ENCODE assay signal across 17 cellular contexts in genomic region chr5:14569948-14570691, GRCh38.
"Had no signal": no experiment of that assay in that cellular context is flagged by ENCODE, and none has a peak within 500 bp of the region (broad histone marks: within the 10 kb centered on the region; RNA-seq: fewer than 3 reads in every experiment).

No MANE protein-coding gene starts in this region.

- FAIRE-seq: frontal cortex had no signal

- ATAC-seq: activated CD8-positive, alpha-beta T cell treated with anti-CD3 and anti-CD28 coated beads, Interleukin-2, amount 10 ng/mL, durations not matched to agents 7 days and 5 days; heart left ventricle; left cardiac atrium; lower lobe of right lung; sciatic nerve; stimulated activated naive CD8-positive, alpha-beta T cell treated with anti-CD3 and anti-CD28 coated beads, Interleukin-15, amount 100 ng/mL, for 72 hours had no signal

- H3K4me3 ChIP-seq: heart left ventricle, lower lobe of right lung, upper lobe of left lung had no signal

- H3K27ac ChIP-seq: heart left ventricle, lower lobe of right lung, upper lobe of left lung had no signal

- H3K4me1 Mint-ChIP-seq: activated CD4-positive, alpha-beta T cell treated with anti-CD3 and anti-CD28 coated beads, Interleukin-2, amount 10 ng/mL, durations not matched to agents 24 days and 14 days; activated naive CD8-positive, alpha-beta T cell treated with anti-CD3 and anti-CD28 coated beads, Interleukin-2, amount 10 ng/mL, durations not matched to agents 7 days and 5 days; mesothelial cell of epicardium; stimulated activated naive CD8-positive, alpha-beta T cell treated with anti-CD3 and anti-CD28 coated beads, Interleukin-15, amount 100 ng/mL, for 72 hours had no signal

- H3K27me3 Mint-ChIP-seq: activated naive CD8-positive, alpha-beta T cell treated with anti-CD3 and anti-CD28 coated beads, Interleukin-2, amount 10 ng/mL, durations not matched to agents 7 days and 5 days; dendritic cell treated with granulocyte-macrophage colony-stimulating factor and Interleukin-4, amounts not matched to agents 40 ng/mL and 50 ng/mL, for 4 days; stimulated activated naive CD8-positive, alpha-beta T cell treated with anti-CD3 and anti-CD28 coated beads, Interleukin-15, amount 100 ng/mL, for 72 hours had no signal

- H3K27ac Mint-ChIP-seq: activated CD4-positive, alpha-beta T cell treated with anti-CD3 and anti-CD28 coated beads, Interleukin-2, amount 10 ng/mL, durations not matched to agents 24 days and 14 days; activated CD8-positive, alpha-beta T cell treated with anti-CD3 and anti-CD28 coated beads, Interleukin-2, amount 10 ng/mL, durations not matched to agents 7 days and 5 days; activated naive CD8-positive, alpha-beta T cell treated with anti-CD3 and anti-CD28 coated beads, Interleukin-2, amount 10 ng/mL, durations not matched to agents 7 days and 5 days; dendritic cell treated with granulocyte-macrophage colony-stimulating factor and Interleukin-4, amounts not matched to agents 40 ng/mL and 50 ng/mL, for 4 days; mesothelial cell of epicardium; stimulated activated naive CD8-positive, alpha-beta T cell treated with anti-CD3 and anti-CD28 coated beads, Interleukin-15, amount 100 ng/mL, for 72 hours had no signal

- H3K9me3 ChIP-seq: lower lobe of right lung, upper lobe of left lung had no signal

- H3K36me3 Mint-ChIP-seq: mesothelial cell of epicardium had no signal

- H3K4me3 Mint-ChIP-seq: activated CD4-positive, alpha-beta T cell treated with anti-CD3 and anti-CD28 coated beads, Interleukin-2, amount 10 ng/mL, durations not matched to agents 24 days and 14 days; activated CD8-positive, alpha-beta T cell treated with anti-CD3 and anti-CD28 coated beads, Interleukin-2, amount 10 ng/mL, durations not matched to agents 7 days and 5 days; activated naive CD8-positive, alpha-beta T cell treated with anti-CD3 and anti-CD28 coated beads, Interleukin-2, amount 10 ng/mL, durations not matched to agents 7 days and 5 days; dendritic cell treated with granulocyte-macrophage colony-stimulating factor and Interleukin-4, amounts not matched to agents 40 ng/mL and 50 ng/mL, for 4 days; mesothelial cell of epicardium; stimulated activated naive CD8-positive, alpha-beta T cell treated with anti-CD3 and anti-CD28 coated beads, Interleukin-15, amount 100 ng/mL, for 72 hours had no signal

- H3K36me3 ChIP-seq: heart left ventricle, lower lobe of right lung, upper lobe of left lung had no signal

- H3K27me3 ChIP-seq: heart left ventricle, upper lobe of left lung had no signal

- DNase-seq: activated CD4-positive, alpha-beta T cell treated with anti-CD3 and anti-CD28 coated beads, Interleukin-2, amount 10 ng/mL, durations not matched to agents 24 days and 14 days; activated CD4-positive, CD25-positive, alpha-beta regulatory T cell; activated CD8-positive, alpha-beta memory T cell treated with anti-CD3 and anti-CD28 coated beads, Interleukin-2, amount 50 U/mL, for 4 hours; activated CD8-positive, alpha-beta T cell treated with anti-CD3 and anti-CD28 coated beads, Interleukin-2, amount 10 ng/mL, durations not matched to agents 7 days and 5 days; activated gamma-delta T cell treated with Interleukin-2 at 50 U/mL for 16 hours; activated naive CD8-positive, alpha-beta T cell treated with anti-CD3 and anti-CD28 coated beads, Interleukin-2, amount 10 ng/mL, durations not matched to agents 7 days and 5 days; anterior cingulate cortex; effector memory CD4-positive, alpha-beta T cell; heart left ventricle; left cardiac atrium; lower lobe of right lung; stimulated activated naive CD8-positive, alpha-beta T cell treated with anti-CD3 and anti-CD28 coated beads, Interleukin-15, amount 100 ng/mL, for 72 hours; upper lobe of left lung had no signal
